ENCODE assay signal across 8 cellular contexts in genomic region chr9:33117306-33117705, GRCh38. TPM values are rescaled to one million over a fixed set of nuclear protein-coding genes. Genes with fewer than 3 reads are reported as not detected.
DNase-seq lines count a peak whose midpoint lies in the region; ATAC-seq and TF ChIP-seq lines count a peak whose summit lies in the region.

No MANE protein-coding gene starts in this region.

- H3K9me2 ChIP-seq in HCT116 (ENCODE audit: insufficient read depth) = no peaks in the 10 kb centered on the region
- no peaks in the 10 kb centered on the region for H3K9me2 ChIP-seq in SK-N-SH

- DNase-seq in A172 (ENCODE audit: low spot score) (peak; percentile 51), HCT116 (ENCODE audit: low read depth, low spot score) (no peak), ascending aorta (ENCODE audit: low spot score in 2 of 2) (no peak), left lung (no peak), NCI-H345 (lab: John Stamatoyannopoulos, UW) (no peak), Kasumi-1 (lab: John Stamatoyannopoulos, UW) (no peak), RPMI8226 (no peak), SK-N-SH (no peak)

- peak; percentile 75 for ATAC-seq in HCT116
- peak; percentile 46 for ATAC-seq in left lung

- no peaks in the 10 kb centered on the region for H3K36me3 ChIP-seq in HCT116 (ENCODE audit: control insufficient read depth in 1 of 2, insufficient read depth in 2 of 2, low read length in 2 of 2)
- peaks cover 38 to 46% of the 10 kb centered on the region in 2 donors for H3K36me3 ChIP-seq in ascending aorta
- H3K36me3 ChIP-seq in left lung = peaks cover 0 to 87% of the 10 kb centered on the region in 2 donors
- peaks cover 18 to 19% of the 10 kb centered on the region in 2 experiments for H3K36me3 ChIP-seq in SK-N-SH (replicated peaks in 1 of 2; ENCODE audit: control insufficient read depth in 1 of 2, insufficient read depth in 2 of 2, low read length in 1 of 2)

- RAD21 ChIA-PET in HCT116 (lab: Charles Lee; ENCODE audit: low non-redundant PET in 1 of 2, low total read pairs in 2 of 2, uncharacterized antibody in 2 of 2, unreplicated experiment in 2 of 2) = no interaction called here

- H3K4me3 ChIP-seq in HCT116 (replicated peaks in 1 of 2; ENCODE audit: low read depth in 1 of 2, low read length in 2 of 2) (no peak overlapping the region), ascending aorta (no peak overlapping the region), left lung (no peak overlapping the region), SK-N-SH (ENCODE audit: low read depth in 2 of 2, low read length in 1 of 2) (no peak overlapping the region)

- peaks cover 11 to 16% of the 10 kb centered on the region in 2 experiments for H3K4me1 ChIP-seq in HCT116 (ENCODE audit: control insufficient read depth in 1 of 2, insufficient read depth in 2 of 2, low read length in 2 of 2)
- peaks cover 0 to 13% of the 10 kb centered on the region in 2 donors for H3K4me1 ChIP-seq in ascending aorta
- H3K4me1 ChIP-seq in left lung = peaks cover 0 to 22% of the 10 kb centered on the region in 2 donors
- no peaks in the 10 kb centered on the region; a peak in 1 of 4 replicates for H3K4me1 ChIP-seq in SK-N-SH (ENCODE audit: control insufficient read depth in 1 of 2, insufficient read depth in 2 of 2, low read depth in 1 of 2, low read length in 1 of 2)

- TF ChIP-seq CTCF in HCT116 (IDR thresholded peaks at IDR 0.05 in 2 of 3, conservative IDR thresholded peaks at IDR 0.05 in 1 of 3; ENCODE audit: borderline replicate concordance in 1 of 3, insufficient read depth in 1 of 3, low read depth in 2 of 3, low read length in 2 of 3) (no peak), ascending aorta (IDR thresholded peaks at IDR 0.05) (no peak), left lung (IDR thresholded peaks at IDR 0.05) (no peak), SK-N-SH (IDR thresholded peaks at IDR 0.05) (no peak)

- H3K9me3 ChIP-seq in HCT116 (ENCODE audit: control insufficient read depth in 1 of 2, insufficient read depth in 1 of 2, low read depth in 1 of 2, low read length in 2 of 2) = no peaks in the 10 kb centered on the region
- no peaks in the 10 kb centered on the region for H3K9me3 ChIP-seq in ascending aorta
- no peaks in the 10 kb centered on the region for H3K9me3 ChIP-seq in left lung
- H3K9me3 ChIP-seq in SK-N-SH = no peaks in the 10 kb centered on the region

- no peaks in the 10 kb centered on the region for H3F3A ChIP-seq in SK-N-SH (replicated peaks; ENCODE audit: insufficient read depth)

- no peak overlapping the region; the same call in 1 of the 2 replicates for H3K27ac ChIP-seq in HCT116 (ENCODE audit: low read depth, low read length)
- H3K27ac ChIP-seq in ascending aorta = peak overlapping the region; percentile 24 to 35
- peak overlapping the region; percentile 30 to 57 for H3K27ac ChIP-seq in left lung
- peak overlapping the region in 1 of 2 experiments; percentile 11; a peak in 2 of 4 replicates for H3K27ac ChIP-seq in SK-N-SH (ENCODE audit: low read depth in 2 of 2, low read length in 1 of 2)

- POLR2A ChIA-PET in HCT116 (lab: Charles Lee) = no interaction called here
- POLR2A ChIA-PET in SK-N-SH (lab: Yijun Ruan, JAX) = no interaction called here

- intact Hi-C loops in HCT116 (cut with micrococcal nuclease) (no loop called here), ascending aorta (cut with DNase I) (no loop called here), left lung (cut with DNase I) (no loop called here)

- H3K4me2 ChIP-seq in HCT116 (ENCODE audit: low read length) = peak overlapping the region; percentile 32
- no peak overlapping the region for H3K4me2 ChIP-seq in SK-N-SH

- H4K20me1 ChIP-seq in HCT116 (ENCODE audit: insufficient read depth) = no peaks in the 10 kb centered on the region
- no peaks in the 10 kb centered on the region; the same call in 1 of the 2 replicates for H4K20me1 ChIP-seq in SK-N-SH (ENCODE audit: insufficient read depth)

- TF ChIP-seq RAD21 in HCT116 (IDR thresholded peaks at IDR 0.05; ENCODE audit: low read depth) = no peak
- TF ChIP-seq RAD21 in SK-N-SH (IDR thresholded peaks at IDR 0.05; ENCODE audit: low read length) = no peak

- CTCF ChIA-PET in HCT116 (lab: Charles Lee) = no interaction called here
- CTCF ChIA-PET in SK-N-SH (lab: Yijun Ruan, JAX) = no interaction called here

- H3K9ac ChIP-seq in HCT116 (ENCODE audit: low read length) (no peak overlapping the region), SK-N-SH (no peak overlapping the region)

- no TSS peak for BruUV-seq in HCT116 (replicated peaks; lab: Mats Ljungman, UMichigan)

- H2AFZ ChIP-seq in HCT116 (ENCODE audit: low read depth, low read length, poor library complexity, severe bottlenecking) (no peak overlapping the region), SK-N-SH (ENCODE audit: low read depth) (no peak overlapping the region)

- H3K79me2 ChIP-seq in HCT116 (ENCODE audit: insufficient read depth, low read length) (no peaks in the 10 kb centered on the region), SK-N-SH (ENCODE audit: insufficient read depth) (peaks cover 7% of the 10 kb centered on the region; the same call in 1 of the 2 replicates)

- WGBS in SK-N-SH (ENCODE audit: low lambda C conversion rate) = 63% methylated on average over 1 of the region's 1 CpG

- no peak for TF ChIP-seq EP300 in SK-N-SH (IDR thresholded peaks at IDR 0.05; ENCODE audit: borderline replicate concordance in 1 of 2, low read depth in 1 of 2, low read length in 1 of 2)

- H3K27me3 ChIP-seq in HCT116 (ENCODE audit: insufficient read depth, low read length) (no peaks in the 10 kb centered on the region), ascending aorta (no peaks in the 10 kb centered on the region), left lung (no peaks in the 10 kb centered on the region), SK-N-SH (ENCODE audit: insufficient read depth) (no peaks in the 10 kb centered on the region)

- no peak for TF ChIP-seq POLR2A in HCT116 (IDR thresholded peaks at IDR 0.05; ENCODE audit: borderline replicate concordance, extremely low read depth, insufficient read depth, insufficient read length)

TF ChIP-seq in HCT116, 20 proteins besides CTCF, POLR2A, EP300 and RAD21 (continues in another document):
- TF ChIP-seq CEBPB (IDR thresholded peaks at IDR 0.05; ENCODE audit: low read depth) (no peak), FOSL1 (IDR thresholded peaks at IDR 0.05; ENCODE audit: low read depth) (no peak), EGR1 (IDR thresholded peaks at IDR 0.05; ENCODE audit: low read depth) (no peak), EZH2phosphoT487 (IDR thresholded peaks at IDR 0.05; ENCODE audit: borderline replicate concordance) (no peak), SP1 (IDR thresholded peaks at IDR 0.05; ENCODE audit: low read depth) (no peak)

TF ChIP-seq in SK-N-SH, 30 proteins besides CTCF, POLR2A, EP300 and RAD21 (continues in another document):
- TF ChIP-seq IRF3 (IDR thresholded peaks at IDR 0.05; ENCODE audit: low read depth, low read length) (no peak), MAX (IDR thresholded peaks at IDR 0.05; ENCODE audit: low read depth) (no peak), FOSL2 (IDR thresholded peaks at IDR 0.05; ENCODE audit: borderline replicate concordance, low read depth) (no peak), GATA2 (CRISPR knock-in tag; IDR thresholded peaks at IDR 0.05) (no peak), RCOR1 (IDR thresholded peaks at IDR 0.05; ENCODE audit: low read length) (no peak), POLR2AphosphoS5 (IDR thresholded peaks at IDR 0.05; ENCODE audit: low read depth, low read length) (no peak), USF1 (IDR thresholded peaks at IDR 0.05; ENCODE audit: borderline replicate concordance, low read depth) (no peak), CHD2 (IDR thresholded peaks at IDR 0.05; ENCODE audit: low read length, partially characterized antibody) (no peak)

RNA-seq across cellular contexts. Expression of gene SMU1, which starts 40.8 kb away (rescaled TPM):
- total RNA-seq in A172 (2014; rRNA removed; shearing (Covaris generic)) = 22.9 and 25.0 TPM in 2 replicates
- total RNA-seq in HCT116 (2021; ENCODE audit: unreplicated experiment) (30.5 TPM), ascending aorta (7.2 TPM), left lung (10 to 100 TPM; 17.3 to 19.0 TPM)
- 15.2 and 16.4 TPM in 2 replicates for polyA plus RNA-seq in HCT116 (2012)
- polyA plus RNA-seq in SK-N-SH (2012; rRNA removed) = 9.8 and 12.4 TPM in 2 replicates
- 13.1 and 13.5 TPM in 2 replicates for polyA plus RNA-seq in SK-N-SH (2012; cell fraction: cytosol; rRNA removed)
- polyA plus RNA-seq in SK-N-SH (2012; cell fraction: nucleus; rRNA removed) = 5.4 and 9.7 TPM in 2 replicates

RNA-seq across cellular contexts. Expression of gene B4GALT1, which starts 49.8 kb away (rescaled TPM):
- total RNA-seq in A172 (2014; rRNA removed; shearing (Covaris generic)) = 15.2 and 19.8 TPM in 2 replicates
- 31.4 TPM for total RNA-seq in HCT116 (2021; ENCODE audit: unreplicated experiment)
- polyA plus RNA-seq in HCT116 (2012) = 20.3 and 21.6 TPM in 2 replicates
- 100 TPM for total RNA-seq in ascending aorta
- total RNA-seq in left lung = 100 to 1,000 TPM in 1 of 2 donors, 10 to 100 TPM in 1; 83.6 to 107 TPM
- polyA plus RNA-seq in SK-N-SH (2012; rRNA removed) = 36.2 and 36.3 TPM in 2 replicates
- polyA plus RNA-seq in SK-N-SH (2012; cell fraction: cytosol; rRNA removed) = 31.2 and 34.8 TPM in 2 replicates
- 16.2 and 21.7 TPM in 2 replicates for polyA plus RNA-seq in SK-N-SH (2012; cell fraction: nucleus; rRNA removed)
